In the genomic region with DNA sequence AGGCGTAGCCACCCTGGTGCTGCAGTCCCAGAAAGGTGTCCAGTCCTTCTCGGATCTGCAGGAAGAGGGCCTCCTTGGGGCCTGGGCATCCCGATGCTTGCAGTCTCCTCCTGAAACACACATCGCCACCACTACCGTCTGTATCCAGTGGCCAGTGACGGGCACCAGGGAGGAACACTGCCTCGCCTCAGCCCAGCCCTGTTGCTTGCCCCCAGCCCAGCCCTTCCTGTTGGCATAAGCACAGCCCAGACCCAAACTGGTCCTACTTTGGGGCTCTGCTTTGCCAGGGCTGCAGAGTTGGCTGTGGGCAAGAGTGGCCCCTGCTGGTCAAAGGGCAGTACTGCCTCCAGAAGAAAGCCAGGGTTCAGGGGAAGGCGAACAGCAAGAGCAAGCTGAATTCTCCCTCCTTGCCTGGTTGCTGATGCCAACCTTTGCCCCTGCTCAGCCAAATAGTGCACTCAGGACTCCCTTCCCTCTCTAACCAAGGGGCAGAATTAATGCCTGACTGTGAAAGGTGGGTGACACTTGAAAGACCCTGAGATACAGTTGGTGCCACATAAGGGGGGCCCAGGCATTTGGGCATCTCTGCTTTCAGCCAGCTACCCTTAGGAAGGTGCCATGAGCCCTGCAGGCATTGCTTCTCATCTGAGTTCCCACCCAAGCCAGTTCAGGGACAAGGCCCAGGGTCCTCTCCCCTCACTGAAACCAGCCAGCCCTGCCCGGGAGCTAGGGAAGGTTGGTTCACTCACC, we compare ENCODE assay signal across 8 cellular contexts. TPM values are rescaled to one million over a fixed set of nuclear protein-coding genes. Genes with fewer than 3 reads are reported as not detected.
DNase-seq lines count a peak whose midpoint lies in the region; ATAC-seq and TF ChIP-seq lines count a peak whose summit lies in the region.

No MANE protein-coding gene starts in this region.

- H3K4me3 ChIP-seq in dorsolateral prefrontal cortex (peak overlapping the region; percentile 27 to 77 (median 59)), lung (peak overlapping the region; percentile 35)

- intact Hi-C loops in dorsolateral prefrontal cortex (cut with DNase I) = loop anchor here (1.0 to 2.0 kb wide), 3 partner anchors 23 to 55 kb away; a partner anchor contains a TSS

- no peaks in the 10 kb centered on the region for H3K36me3 ChIP-seq in lung (ENCODE audit: control insufficient read depth in 2 of 2, insufficient read depth in 2 of 2, low read length in 2 of 2)

- peak; percentile 79 for ATAC-seq in HG02798 (IDR thresholded peaks at IDR 0.05; ENCODE audit: poor library complexity, unreplicated experiment)
- peak; percentile 93 for ATAC-seq in lung (ENCODE audit: insufficient read depth, low FRiP score)
- no peak for ATAC-seq in GM21717 (IDR thresholded peaks at IDR 0.05; ENCODE audit: unreplicated experiment)

- peaks cover 0 to 6% of the 10 kb centered on the region in 2 donors for H3K4me1 ChIP-seq in lung (ENCODE audit: control insufficient read depth in 2 of 2, insufficient read depth in 2 of 2, low read length in 2 of 2)

- DNase-seq in DMS79 treated with DMSO at 0.1 percent for 48 hours (lab: John Stamatoyannopoulos, UW) (peak; percentile 34), NCI-H345 treated with DMSO at 0.1 percent for 48 hours (lab: John Stamatoyannopoulos, UW; ENCODE audit: unreplicated experiment) (peak; percentile 90), dorsolateral prefrontal cortex (peak; percentile 70 to 87 (median 82)), lung (ENCODE audit: low spot score) (peak; percentile 77)
- DNase-seq in activated CD4-positive, alpha-beta T cell treated with anti-CD3 and anti-CD28 coated beads, Interleukin-2, amount 50 U/mL, for 1 hour = peak; percentile 77
- DNase-seq in stimulated activated CD4-positive, alpha-beta T cell treated with anti-CD3 and anti-CD28 coated beads, Interleukin-4, amount 100 ng/mL, for 48 hours (ENCODE audit: low read depth in 2 of 2) = peak; percentile 63 to 73

- peak overlapping the region in 58 of 59 donors; percentile 39 to 94 (median 85) for H3K27ac ChIP-seq in dorsolateral prefrontal cortex
- peak overlapping the region in 1 of 2 donors; percentile 75 for H3K27ac ChIP-seq in lung (ENCODE audit: low read depth in 1 of 2, low read length in 1 of 2)

- TF ChIP-seq CTCF in dorsolateral prefrontal cortex (IDR thresholded peaks at IDR 0.05 in 54 of 56, conservative IDR thresholded peaks at IDR 0.05 in 2 of 56; ENCODE audit: low read depth in 1 of 56, partially characterized antibody in 56 of 56) (peak in 55 of 56 donors; percentile 96 to 100 (median 99)), lung (IDR thresholded peaks at IDR 0.05; ENCODE audit: control extremely low read depth, extremely low read depth) (peak; percentile 98)

- no peaks in the 10 kb centered on the region for H3K9me3 ChIP-seq in lung (ENCODE audit: control insufficient read depth in 2 of 2, insufficient read depth in 1 of 2, low read length in 1 of 2)

- H3K27me3 ChIP-seq in dorsolateral prefrontal cortex (no peaks in the 10 kb centered on the region), lung (ENCODE audit: control insufficient read depth, insufficient read depth) (no peaks in the 10 kb centered on the region)

- WGBS in lung, 2 donors = 23 to 27% methylated on average over 8 to 9 of the region's 9 CpGs

RNA-seq across cellular contexts. Expression of a gene that starts 11.1 kb away (rescaled TPM):
- total RNA-seq in dorsolateral prefrontal cortex = 100 to 1,000 TPM; 113 to 323 (median 165) TPM
- total RNA-seq in lung = 100 to 1,000 TPM; 148 to 289 TPM
- 10 to 100 TPM; 72.0 to 91.4 TPM for polyA plus RNA-seq in lung

RNA-seq across cellular contexts. Expression of a gene that starts 31.3 kb away (rescaled TPM):
- total RNA-seq in dorsolateral prefrontal cortex (10 to 100 TPM; 55.2 to 94.2 (median 71.4) TPM), lung (100 to 1,000 TPM; 281 to 289 TPM)
- 100 to 1,000 TPM; 294 to 467 TPM for polyA plus RNA-seq in lung

RNA-seq across cellular contexts. Expression of a gene that starts 48.0 kb away (rescaled TPM):
- not detected for total RNA-seq in dorsolateral prefrontal cortex
- not detected for total RNA-seq in lung
- polyA plus RNA-seq in lung = under 1 TPM; 0.05 to 0.20 TPM

RNA-seq across cellular contexts. Expression of a gene that starts 55.2 kb away (rescaled TPM):
- total RNA-seq in dorsolateral prefrontal cortex (10 to 100 TPM; 33.7 to 80.2 (median 50.9) TPM), lung (10 to 100 TPM; 35.0 to 63.1 TPM)
- 10 to 100 TPM; 15.4 to 34.2 TPM for polyA plus RNA-seq in lung

Comparison
In these comparisons a context has a peak if more than half of its experiments do, and no peak if none do; other contexts are left out.
1. DNase-seq: peak in every context shown above with its lines; median percentile 90 in NCI-H345 treated with DMSO at 0.1 percent for 48 hours; 82 in dorsolateral prefrontal cortex; 77 in activated CD4-positive, alpha-beta T cell treated with anti-CD3 and anti-CD28 coated beads, Interleukin-2, amount 50 U/mL, for 1 hour; 77 in lung; 68 in stimulated activated CD4-positive, alpha-beta T cell treated with anti-CD3 and anti-CD28 coated beads, Interleukin-4, amount 100 ng/mL, for 48 hours; 34 in DMS79 treated with DMSO at 0.1 percent for 48 hours.